Comparison of ENCODE assay signal across 8 cellular contexts in the genomic region with DNA sequence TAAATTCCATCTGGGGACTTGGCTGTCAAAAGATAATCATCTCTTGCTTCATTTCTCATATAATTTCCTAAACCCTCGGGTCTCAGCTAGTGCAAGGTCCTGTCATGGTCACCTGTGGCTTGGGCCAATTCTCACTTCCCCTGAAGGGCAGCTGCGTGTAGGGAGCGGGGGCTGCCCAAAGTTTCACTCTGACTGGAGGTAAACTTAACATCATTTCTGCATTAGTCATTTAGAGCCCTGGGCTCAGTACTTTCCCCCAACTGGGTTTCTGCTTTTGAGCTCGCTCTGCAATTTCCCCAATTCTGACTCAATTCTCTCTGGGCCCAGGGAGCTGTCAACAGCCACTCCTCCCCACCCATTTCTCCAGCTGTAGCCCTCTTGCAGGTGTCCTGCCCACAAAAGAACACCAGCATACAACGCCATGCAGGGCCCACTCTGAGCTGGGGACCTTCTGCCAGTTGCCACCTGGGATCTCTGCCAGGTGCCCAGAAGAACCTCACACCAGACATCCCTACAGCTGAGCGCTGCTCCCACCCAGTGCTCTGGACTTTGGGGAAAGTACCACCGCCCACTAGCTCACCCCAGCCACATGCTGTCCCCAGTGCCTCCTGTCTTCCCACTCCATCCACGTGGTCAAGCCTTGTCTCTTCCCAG. TPM values are rescaled to one million over a fixed set of nuclear protein-coding genes. Genes with fewer than 3 reads are reported as not detected.
A peak's percentile ranks its signal among the peaks of the same experiment; 100 is the strongest.
DNase-seq lines count a peak whose midpoint lies in the region; ATAC-seq and TF ChIP-seq lines count a peak whose summit lies in the region.

No MANE protein-coding gene starts in this region.

- CTCF ChIA-PET in PC-3 (lab: Charles Lee): interaction anchor here (0.8 to 1.5 kb wide), 2 partner anchors 12 to 13 kb away, joined by 4 read pairs; no protein-coding TSS in a partner anchor

- POLR2A ChIA-PET in PC-3 (lab: Charles Lee; ENCODE audit: unreplicated experiment): no interaction called here

- peaks cover 19% of the 10 kb centered on the region for H4K20me1 ChIP-seq in PC-3 (ENCODE audit: low read length)

- no peak overlapping the region for H2AFZ ChIP-seq in PC-3 (ENCODE audit: low read length)

- H3K9ac ChIP-seq in PC-3 (ENCODE audit: low read length): no peak overlapping the region

- H3K4me3 ChIP-seq in PC-3 (ENCODE audit: low read length) (no peak overlapping the region), uterus (no peak overlapping the region)

- no TSS peak for BruUV-seq in PC-3 (replicated peaks; lab: Mats Ljungman, UMichigan)

- no peaks in the 10 kb centered on the region for H3K27me3 ChIP-seq in PC-3 (ENCODE audit: low read length)
- no peaks in the 10 kb centered on the region for H3K27me3 ChIP-seq in uterus

- H3F3A ChIP-seq in PC-3 (ENCODE audit: low read length, unreplicated experiment): peaks cover 6% of the 10 kb centered on the region

- H3K9me2 ChIP-seq in PC-3 (replicated peaks; ENCODE audit: low read length): no peaks in the 10 kb centered on the region

- peak overlapping the region; percentile 29; the same call in 1 of the 2 replicates for H3K4me2 ChIP-seq in PC-3 (ENCODE audit: low read length)

- ATAC-seq in GM18867 (IDR thresholded peaks at IDR 0.05; ENCODE audit: unreplicated experiment): peak; percentile 65
- ATAC-seq in HG02938 (IDR thresholded peaks at IDR 0.05; ENCODE audit: unreplicated experiment): peak; percentile 71
- ATAC-seq in PC-3: peak; percentile 70
- ATAC-seq in left ventricle myocardium superior: peak; percentile 77

- peaks cover 40% of the 10 kb centered on the region for H3K4me1 ChIP-seq in PC-3 (ENCODE audit: insufficient read depth, low read length)
- no peaks in the 10 kb centered on the region for H3K4me1 ChIP-seq in uterus

- no peak for TF ChIP-seq POLR2A in uterus (IDR thresholded peaks at IDR 0.05)

- intact Hi-C loops in PC-3 (cut with micrococcal nuclease) (no loop called here), left ventricle myocardium superior (cut with micrococcal nuclease) (no loop called here), uterus (cut with DNase I; ENCODE audit: low total_unique reads) (no loop called here)

- TF ChIP-seq CTCF in PC-3 (conservative IDR thresholded peaks at IDR 0.05; ENCODE audit: low read depth, low read length) (no peak), uterus (IDR thresholded peaks at IDR 0.05) (no peak)

- H3K36me3 ChIP-seq in PC-3 (ENCODE audit: low read depth, low read length) (no peaks in the 10 kb centered on the region), uterus (no peaks in the 10 kb centered on the region)

- DNase-seq in PC-3 (peak; percentile 76), activated T-helper 1 cell treated with Interleukin-2 at 50 U/mL for 16 hours (ENCODE audit: low read depth) (peak; percentile 19), left ventricle myocardium superior (peak; percentile 54), NCI-H1694 treated with DMSO at 0.1 percent for 48 hours (lab: John Stamatoyannopoulos, UW) (no peak), uterus (no peak)
- DNase-seq in stimulated activated CD4-positive, alpha-beta T cell treated with anti-CD3 and anti-CD28 coated beads, TNF-alpha, amount 100 ng/mL, for 1 hour (ENCODE audit: low read depth in 3 of 3, low spot score in 1 of 3): peak; percentile 22 to 38 (median 31)

- H3K9me3 ChIP-seq in PC-3 (ENCODE audit: low read length) (no peaks in the 10 kb centered on the region), uterus (no peaks in the 10 kb centered on the region)

- peak overlapping the region; percentile 35; the same call in 1 of the 2 replicates for H3K27ac ChIP-seq in PC-3 (ENCODE audit: low read length)
- H3K27ac ChIP-seq in uterus: no peak overlapping the region

- peaks cover 43% of the 10 kb centered on the region for H3K79me2 ChIP-seq in PC-3 (ENCODE audit: low read length)

RNA-seq across cellular contexts. Expression of gene VOPP1, which starts 37.9 kb away (rescaled TPM):
- 60.2 and 64.8 TPM in 2 replicates for total RNA-seq in PC-3 (2014; rRNA removed)
- 23.4 TPM for total RNA-seq in left ventricle myocardium superior
- total RNA-seq in uterus: 10 to 100 TPM; 22.1 to 58.9 (median 39.8) TPM

Comparison
In these comparisons a context has a peak if more than half of its experiments do, and no peak if none do; other contexts are left out.
1. DNase-seq: peak in PC-3 (single experiment), activated T-helper 1 cell treated with Interleukin-2 at 50 U/mL for 16 hours (single experiment), left ventricle myocardium superior (single experiment) and stimulated activated CD4-positive, alpha-beta T cell treated with anti-CD3 and anti-CD28 coated beads, TNF-alpha, amount 100 ng/mL, for 1 hour (3 of 3); none in NCI-H1694 treated with DMSO at 0.1 percent for 48 hours (single experiment) and uterus (0 of 2).
2. Peak in every context shown above with its lines, with median percentiles within 50 percentile points of each other: ATAC-seq.